7 cellular contexts compared by ENCODE assay signal in genomic region chr5:112757468-112758208, GRCh38. TPM values are rescaled to one million over a fixed set of nuclear protein-coding genes. Genes with fewer than 3 reads are reported as not detected.
A peak's percentile ranks its signal among the peaks of the same experiment; 100 is the strongest.
DNase-seq lines count a peak whose midpoint lies in the region; ATAC-seq, FAIRE-seq and TF ChIP-seq lines count a peak whose summit lies in the region.

No MANE protein-coding gene starts in this region.

- CTCF ChIA-PET in Panc1 (lab: Charles Lee): interaction anchor here (0.6 to 1.7 kb wide), 7 partner anchors 9 to 337 kb away, joined by 3 to 8 read pairs (median 3); no protein-coding TSS in a partner anchor

- peak; percentile 76 for TF ChIP-seq CTCF in Panc1 (IDR thresholded peaks at IDR 0.05)
- peak; percentile 77 for TF ChIP-seq CTCF in coronary artery (IDR thresholded peaks at IDR 0.05)
- TF ChIP-seq CTCF in lung (IDR thresholded peaks at IDR 0.05; ENCODE audit: control extremely low read depth, extremely low read depth): peak; percentile 71

- no peak overlapping the region for H3K27ac ChIP-seq in Panc1 (ENCODE audit: low read length)
- no peak overlapping the region for H3K27ac ChIP-seq in coronary artery
- H3K27ac ChIP-seq in lung (ENCODE audit: low read depth in 1 of 2, low read length in 1 of 2): no peak overlapping the region

- H3K27me3 ChIP-seq in Panc1 (ENCODE audit: control insufficient read depth, insufficient read depth, low read length) (no peaks in the 10 kb centered on the region), lung (ENCODE audit: control insufficient read depth, insufficient read depth) (no peaks in the 10 kb centered on the region)

- H3K36me3 ChIP-seq in Panc1 (ENCODE audit: control insufficient read depth, insufficient read depth, low read length) (no peaks in the 10 kb centered on the region), lung (ENCODE audit: control insufficient read depth in 2 of 2, insufficient read depth in 2 of 2, low read length in 2 of 2) (peaks cover 0 to 7% of the 10 kb centered on the region in 2 donors)

- intact Hi-C loops in Panc1 (cut with micrococcal nuclease; ENCODE audit: unreplicated experiment): loop anchor here (1.0 to 10.0 kb wide), 3 partner anchors 67 to 583 kb away; no protein-coding TSS in a partner anchor

- ATAC-seq in GM21526 (IDR thresholded peaks at IDR 0.05; ENCODE audit: low FRiP score, unreplicated experiment): peak; percentile 86
- ATAC-seq in Panc1: peak; percentile 91
- peak; percentile 76 for ATAC-seq in lung (ENCODE audit: insufficient read depth, low FRiP score)

- DNase-seq in G401 (ENCODE audit: low spot score): peak; percentile 85
- DNase-seq in HTR-8/SVneo (ENCODE audit: insufficient read length, low spot score): peak; percentile 39
- DNase-seq in Panc1 (ENCODE audit: low read depth, low spot score): peak; percentile 52
- no peak for DNase-seq in coronary artery (ENCODE audit: low spot score)
- DNase-seq in lung (ENCODE audit: low spot score): no peak
- peak; percentile 46 for DNase-seq in urothelium cell line (ENCODE audit: low spot score)

- no TSS peak for BruUV-seq in Panc1 (replicated peaks; lab: Mats Ljungman, UMichigan)

- in situ Hi-C loops in G401 (cut with HindIII; ENCODE audit: low sequenced_read_pairs): no loop called here
- in situ Hi-C loops in Panc1 (cut with HindIII; ENCODE audit: low pct_unique_long_range_greater_than_20kb, low sequenced_read_pairs): no loop called here

- no peak overlapping the region for H3K4me3 ChIP-seq in Panc1 (ENCODE audit: low read depth in 2 of 2, low read length in 2 of 2)
- no peak overlapping the region for H3K4me3 ChIP-seq in coronary artery
- H3K4me3 ChIP-seq in lung: no peak overlapping the region

- H3K4me1 ChIP-seq in Panc1 (ENCODE audit: control insufficient read depth, insufficient read depth, low read length): 0 out of 2 replicates have a peak, but pooled peaks cover 4% of the 10 kb centered on the region
- H3K4me1 ChIP-seq in lung (ENCODE audit: control insufficient read depth in 2 of 2, insufficient read depth in 2 of 2, low read length in 2 of 2): peaks cover 0 to 2% of the 10 kb centered on the region in 2 donors

- 52 to 57% methylated on average over 3 of the region's 3 CpGs for WGBS in lung, 2 donors

- FAIRE-seq in HTR-8/SVneo (lab: Jason Lieb, UNC) (no peak), urothelium cell line (lab: Jason Lieb, UNC) (no peak)

- no peaks in the 10 kb centered on the region for H3K9me3 ChIP-seq in Panc1 (ENCODE audit: control insufficient read depth, insufficient read depth, low read depth, low read length)
- no peaks in the 10 kb centered on the region for H3K9me3 ChIP-seq in lung (ENCODE audit: control insufficient read depth in 2 of 2, insufficient read depth in 1 of 2, low read length in 1 of 2)

- POLR2A ChIA-PET in Panc1 (lab: Charles Lee): no interaction called here

RNA-seq across cellular contexts. Expression of gene APC, which starts 20.0 kb away (rescaled TPM):
- total RNA-seq in G401 (2014; rRNA removed; shearing (Covaris generic)): 16.9 and 21.6 TPM in 2 replicates
- 33.7 TPM for total RNA-seq in Panc1 (2021; ENCODE audit: unreplicated experiment)
- polyA plus RNA-seq in Panc1 (2012; ENCODE audit: insufficient read length): 9.1 TPM
- 100 to 1,000 TPM in 1 of 2 donors, 10 to 100 TPM in 1; 37.2 to 103 TPM for total RNA-seq in lung
- polyA plus RNA-seq in lung: 1 to 10 TPM; 4.1 to 8.9 TPM

Comparison
In these comparisons a context has a peak if more than half of its experiments do, and no peak if none do; other contexts are left out.
1. DNase-seq: peak in G401 (single experiment), HTR-8/SVneo (single experiment), Panc1 (single experiment) and urothelium cell line (single experiment); none in coronary artery (single experiment) and lung (single experiment).
2. Peak in every context shown above with its lines, with median percentiles within 50 percentile points of each other: ATAC-seq and CTCF ChIP-seq.